9 cellular contexts compared by ENCODE assay signal in genomic region chr13:40271931-40272775, GRCh38.
A peak's percentile ranks its signal among the peaks of the same experiment; 100 is the strongest.
DNase-seq lines count a peak whose midpoint lies in the region; ATAC-seq, FAIRE-seq and TF ChIP-seq lines count a peak whose summit lies in the region.
"Had no signal": no experiment of that assay in that cellular context is flagged by ENCODE, and none has a peak within 500 bp of the region (broad histone marks: within the 10 kb centered on the region; RNA-seq: fewer than 3 reads in every experiment).

No MANE protein-coding gene starts in this region.

- no peak for TF ChIP-seq EP300 in A549 (IDR thresholded peaks at IDR 0.05)

- H3K9me3 ChIP-seq in A549 (no peaks in the 10 kb centered on the region), adipocyte (ENCODE audit: control insufficient read depth, low read length) (no peaks in the 10 kb centered on the region)

- ATAC-seq in A549 (peak; percentile 62 to 69; a peak in 4 of 6 replicates), GM21576 (IDR thresholded peaks at IDR 0.05; ENCODE audit: unreplicated experiment) (no peak)

- CTCF ChIA-PET in A549 (lab: Yijun Ruan, JAX): no interaction called here

- H3K4me3 ChIP-seq in A549 (no peak overlapping the region), adipocyte (ENCODE audit: low read length) (peak overlapping the region; percentile 31)

- H3K27ac ChIP-seq in A549: peak overlapping the region; percentile 56 to 76

- no peak for TF ChIP-seq CTCF in A549 (IDR thresholded peaks at IDR 0.05)

- TF ChIP-seq POLR2A in A549 (IDR thresholded peaks at IDR 0.05; ENCODE audit: low read length): no peak

- H3K4me2 ChIP-seq in A549: peak overlapping the region; percentile 45

- FAIRE-seq in A549 (lab: Jason Lieb, UNC): no peak
- FAIRE-seq: colon had no signal

- no peaks in the 10 kb centered on the region for H3K36me3 ChIP-seq in adipocyte (ENCODE audit: control insufficient read depth, insufficient read depth, low read length, severe bottlenecking)

- H3K4me1 ChIP-seq in A549: peaks cover 34% of the 10 kb centered on the region
- H3K4me1 ChIP-seq in adipocyte (ENCODE audit: control insufficient read depth, insufficient read depth, low read length): peaks cover 47% of the 10 kb centered on the region

- DNase-seq in A549 (ENCODE audit: low read depth in 1 of 2, low spot score in 1 of 2) (peak in 1 of 2 experiments; percentile 14), LoVo (ENCODE audit: low spot score) (peak; percentile 26), adipocyte (ENCODE audit: low read depth) (peak; percentile 9), iPS DF 19.7 (ENCODE audit: low read depth, low spot score) (peak; percentile 9), NCI-H1092 (lab: John Stamatoyannopoulos, UW) (no peak), Kasumi-1 (lab: John Stamatoyannopoulos, UW) (no peak)
- peak; percentile 47 to 72 for DNase-seq in stimulated activated CD4-positive, alpha-beta T cell treated with anti-CD3 and anti-CD28 coated beads, Interleukin-4, amount 100 ng/mL, for 4 hours

- no peaks in the 10 kb centered on the region for H3K27me3 ChIP-seq in adipocyte (replicated peaks; ENCODE audit: control insufficient read depth, insufficient read depth, low read length)

- POLR2A ChIA-PET in A549 (lab: Yijun Ruan, JAX): no interaction called here

- H3K9ac ChIP-seq in adipocyte (ENCODE audit: low read length): peak overlapping the region; percentile 54

- TF ChIP-seq RAD21 in A549 (conservative IDR thresholded peaks at IDR 0.05 in 1 of 2, IDR thresholded peaks at IDR 0.05 in 1 of 2): no peak

- WGBS in A549 (ENCODE audit: missing lambda C conversion rate): 26% methylated on average over 5 of the region's 5 CpGs

TF ChIP-seq in A549, 52 proteins besides CTCF, POLR2A, EP300 and RAD21:
- TF ChIP-seq CEBPB (IDR thresholded peaks at IDR 0.05): peak in 1 of 2 experiments; percentile 37; a peak in 2 of 4 replicates
- no peak for TF ChIP-seq FOXS1 (CRISPR knock-in tag; IDR thresholded peaks at IDR 0.05)
- TF ChIP-seq HOXB5 (CRISPR knock-in tag; IDR thresholded peaks at IDR 0.05): no peak
TF ChIP-seq in A549: peak in this region for 1.

Comparison
In these comparisons a context has a peak if more than half of its experiments do, and no peak if none do; other contexts are left out.
1. DNase-seq: peak in LoVo (single experiment), adipocyte (single experiment), iPS DF 19.7 (single experiment) and stimulated activated CD4-positive, alpha-beta T cell treated with anti-CD3 and anti-CD28 coated beads, Interleukin-4, amount 100 ng/mL, for 4 hours (2 of 2); none in NCI-H1092 (single experiment) and Kasumi-1 (0 of 2).